In the genomic region with DNA sequence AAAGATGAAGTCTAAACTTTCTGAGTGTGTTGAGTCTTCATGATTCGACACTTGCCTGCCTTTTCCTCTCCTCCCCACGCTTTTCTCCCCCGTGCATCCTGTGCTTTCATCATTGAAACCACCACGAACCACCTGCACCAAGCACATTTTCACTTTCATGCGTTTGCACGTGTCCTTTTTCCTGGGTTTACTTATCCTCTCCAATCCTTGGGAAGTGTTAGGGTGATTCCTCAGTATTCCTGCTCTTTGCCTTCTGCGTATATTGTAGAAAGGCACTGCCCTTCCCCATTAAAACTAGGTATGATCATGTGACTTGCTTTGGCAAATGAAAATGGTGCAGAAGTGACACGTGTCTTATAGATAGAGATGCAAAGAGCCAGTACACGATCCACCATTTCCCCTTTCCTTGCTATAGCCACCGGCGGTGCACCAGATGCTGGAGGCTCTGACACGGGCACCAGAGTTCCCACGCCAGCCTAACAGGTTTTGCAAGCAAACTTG, we compare ENCODE assay signal across 9 cellular contexts.
DNase-seq lines count a peak whose midpoint lies in the region; ATAC-seq and TF ChIP-seq lines count a peak whose summit lies in the region.
"Had no signal": no experiment of that assay in that cellular context is flagged by ENCODE, and none has a peak within 500 bp of the region (broad histone marks: within the 10 kb centered on the region; RNA-seq: fewer than 3 reads in every experiment).

No MANE protein-coding gene starts in this region.

- in situ Hi-C loops in G401 (cut with HindIII; ENCODE audit: low sequenced_read_pairs), result no loop called here

- H3K36me3 ChIP-seq in esophagus squamous epithelium, result no peaks in the 10 kb centered on the region
- H3K36me3 ChIP-seq in left ventricle myocardium inferior, result no peaks in the 10 kb centered on the region
- H3K36me3 ChIP-seq: cardiac muscle cell had no signal

- TF ChIP-seq POLR2A in esophagus squamous epithelium (IDR thresholded peaks at IDR 0.05), result no peak

- intact Hi-C loops in esophagus squamous epithelium (cut with DNase I), result no loop called here
- intact Hi-C loops in left ventricle myocardium inferior (cut with micrococcal nuclease), result no loop called here

- peak; percentile 18 for DNase-seq in NK-92 treated with Interleukin-12 subunit alpha and Interleukin-12 subunit beta, amount 100 ng/mL, for 24 hours (lab: John Stamatoyannopoulos, UW)
- no peak for DNase-seq in NK-92 (lab: John Stamatoyannopoulos, UW; ENCODE audit: unreplicated experiment)
- DNase-seq in activated T-cell treated with anti-CD3 and anti-CD28 coated beads, Interleukin-2, amount 50 U/mL, for 48 hours, result peak; percentile 51
- peak; percentile 2 for DNase-seq in stimulated activated naive CD4-positive, alpha-beta T cell treated with Interleukin-2 at 50 U/mL for 16 hours (lab: John Stamatoyannopoulos, UW)
- DNase-seq in esophagus squamous epithelium (lab: John Stamatoyannopoulos, UW), result no peak
- no peak for DNase-seq in left ventricle myocardium inferior
- no peak for DNase-seq in G401 (ENCODE audit: low spot score)

- no peak for TF ChIP-seq CTCF in esophagus squamous epithelium (IDR thresholded peaks at IDR 0.05)
- TF ChIP-seq CTCF in left ventricle myocardium inferior (IDR thresholded peaks at IDR 0.05; ENCODE audit: borderline replicate concordance), result no peak

- H3K4me1 ChIP-seq in esophagus squamous epithelium (no peaks in the 10 kb centered on the region), left ventricle myocardium inferior (no peaks in the 10 kb centered on the region)

- H3K9me3 ChIP-seq in esophagus squamous epithelium (no peaks in the 10 kb centered on the region), left ventricle myocardium inferior (replicated peaks) (no peaks in the 10 kb centered on the region)

- H3K27ac ChIP-seq in esophagus squamous epithelium (no peak overlapping the region), left ventricle myocardium inferior (replicated peaks) (no peak overlapping the region)
- H3K27ac ChIP-seq: cardiac muscle cell had no signal

- peak; percentile 47 for ATAC-seq in HG03457 (IDR thresholded peaks at IDR 0.05; ENCODE audit: unreplicated experiment)

- WGBS in esophagus squamous epithelium, 2 donors, result 58 to 65% methylated on average over 13 of the region's 13 CpGs

- H3K4me3 ChIP-seq in esophagus squamous epithelium (no peak overlapping the region), left ventricle myocardium inferior (no peak overlapping the region)
- H3K4me3 ChIP-seq: cardiac muscle cell had no signal

- H3K27me3 ChIP-seq in esophagus squamous epithelium, result peaks cover 0 to 7% (median 0%) of the 10 kb centered on the region in 4 donors
- H3K27me3 ChIP-seq in left ventricle myocardium inferior (ENCODE audit: low read depth), result peaks cover 17% of the 10 kb centered on the region

Comparison
In these comparisons a context has a peak if more than half of its experiments do, and no peak if none do; other contexts are left out.
1. DNase-seq: peak in NK-92 treated with Interleukin-12 subunit alpha and Interleukin-12 subunit beta, amount 100 ng/mL, for 24 hours (single experiment), activated T-cell treated with anti-CD3 and anti-CD28 coated beads, Interleukin-2, amount 50 U/mL, for 48 hours (2 of 2) and stimulated activated naive CD4-positive, alpha-beta T cell treated with Interleukin-2 at 50 U/mL for 16 hours (single experiment); none in NK-92 (single experiment), esophagus squamous epithelium (single experiment), left ventricle myocardium inferior (single experiment) and G401 (single experiment).